In the genomic region with DNA sequence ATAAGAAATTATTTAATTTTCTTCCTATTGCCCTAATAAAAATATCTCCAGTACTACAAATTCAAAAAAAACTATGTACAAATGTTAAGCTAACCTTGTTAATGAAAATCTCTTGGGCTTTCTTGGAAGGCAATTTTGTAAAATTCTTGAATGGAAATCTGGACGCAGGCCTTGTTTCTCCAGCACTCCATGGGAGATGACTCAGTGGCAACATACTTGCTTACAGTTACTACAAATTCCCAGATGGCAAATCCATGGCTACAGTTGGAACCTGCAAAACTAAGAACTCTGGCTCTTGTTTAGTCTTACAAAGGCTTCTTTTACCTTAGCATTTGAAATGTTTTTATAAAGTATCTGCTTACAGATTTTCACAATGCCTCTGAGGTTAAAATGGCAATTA, we compare ENCODE assay signal across 20 cellular contexts.
DNase-seq lines count a peak whose midpoint lies in the region; ATAC-seq and TF ChIP-seq lines count a peak whose summit lies in the region.
"Had no signal": no experiment of that assay in that cellular context is flagged by ENCODE, and none has a peak within 500 bp of the region (broad histone marks: within the 10 kb centered on the region; RNA-seq: fewer than 3 reads in every experiment).

No MANE protein-coding gene starts in this region.

- intact Hi-C loops in heart left ventricle (cut with DNase I), result no loop called here

- H3K27me3 ChIP-seq in heart left ventricle (no peaks in the 10 kb centered on the region), MG63 (no peaks in the 10 kb centered on the region)
- H3K27me3 ChIP-seq: thyroid gland had no signal

- peak overlapping the region in 4 of 12 donors; percentile 1 to 41 (median 26) for H3K27ac ChIP-seq in heart left ventricle
- H3K27ac ChIP-seq: lower lobe of right lung, parathyroid adenoma, thyroid gland had no signal

- TF ChIP-seq CTCF in astrocyte of the cerebellum (IDR thresholded peaks at IDR 0.05; ENCODE audit: low read depth, low read length, missing control alignments) (no peak), heart left ventricle (IDR thresholded peaks at IDR 0.05) (no peak)

- DNase-seq in GM03348 (ENCODE audit: low spot score), result peak; percentile 62
- peak; percentile 76 for DNase-seq in astrocyte of the cerebellum (ENCODE audit: low read depth)
- peak in 3 of 5 donors; percentile 10 to 16 (median 16) for DNase-seq in heart left ventricle
- peak; percentile 92 for DNase-seq in stromal cell of bone marrow (ENCODE audit: low read depth)
- DNase-seq in NCI-H1694 treated with DMSO at 0.1 percent for 48 hours (lab: John Stamatoyannopoulos, UW), result no peak
- no peak for DNase-seq in MG63
- DNase-seq: activated CD4-positive, alpha-beta memory T cell treated with anti-CD3 and anti-CD28 coated beads, Interleukin-2, amount 10 ng/mL, durations not matched to agents 7 days and 5 days; activated T-cell treated with anti-CD3 and anti-CD28 coated beads, Interleukin-2, amount 50 U/mL, for 48 hours; CD4-positive, alpha-beta T cell; DND-41; lower lobe of right lung; naive thymus-derived CD8-positive, alpha-beta T cell; NCI-H1417 treated with DMSO at 0.1 percent for 48 hours; NCI-H2171 treated with DMSO at 0.1 percent for 48 hours; NK-92 treated with Interleukin-12 subunit alpha and Interleukin-12 subunit beta, amount 100 ng/mL, for 24 hours; T-cell; thyroid gland had no signal

- in situ Hi-C loops in astrocyte of the cerebellum (cut with HindIII; ENCODE audit: low sequenced_read_pairs), result no loop called here

- H3K36me3 ChIP-seq in heart left ventricle (no peaks in the 10 kb centered on the region), MG63 (no peaks in the 10 kb centered on the region)
- H3K36me3 ChIP-seq: lower lobe of right lung, thyroid gland had no signal

- H3K9me3 ChIP-seq in heart left ventricle (no peaks in the 10 kb centered on the region), MG63 (no peaks in the 10 kb centered on the region)
- H3K9me3 ChIP-seq: lower lobe of right lung, thyroid gland had no signal

- TF ChIP-seq POLR2A in heart left ventricle (IDR thresholded peaks at IDR 0.05) (no peak), GM18505 (IDR thresholded peaks at IDR 0.05; ENCODE audit: borderline replicate concordance, extremely low read depth, insufficient read depth, insufficient read length) (no peak)

- 23 to 26% (median 26%) methylated on average over 1 of the region's 1 CpG for WGBS in heart left ventricle, 4 donors

- H3K4me3 ChIP-seq in astrocyte of the cerebellum (ENCODE audit: low read depth, low read length), result no peak overlapping the region
- no peak overlapping the region for H3K4me3 ChIP-seq in heart left ventricle
- H3K4me3 ChIP-seq in MG63, result no peak overlapping the region
- H3K4me3 ChIP-seq: lower lobe of right lung, thyroid gland had no signal

- ATAC-seq in heart left ventricle, result peak; percentile 44 to 80 (median 68)
- ATAC-seq in GM18505 (IDR thresholded peaks at IDR 0.05; ENCODE audit: unreplicated experiment), result no peak
- ATAC-seq: HCT116; lower lobe of right lung; naive thymus-derived CD8-positive, alpha-beta T cell; T-cell had no signal

- H3K4me1 ChIP-seq in heart left ventricle, result peaks cover 0 to 12% (median 6%) of the 10 kb centered on the region in 12 donors
- H3K4me1 ChIP-seq: lower lobe of right lung, parathyroid adenoma, thyroid gland had no signal

Comparison
In these comparisons a context has a peak if more than half of its experiments do, and no peak if none do; other contexts are left out.
1. DNase-seq: peak in GM03348 (single experiment), astrocyte of the cerebellum (single experiment), heart left ventricle (3 of 5) and stromal cell of bone marrow (single experiment); none in NCI-H1694 treated with DMSO at 0.1 percent for 48 hours (single experiment) and MG63 (single experiment).